In the genomic region with DNA sequence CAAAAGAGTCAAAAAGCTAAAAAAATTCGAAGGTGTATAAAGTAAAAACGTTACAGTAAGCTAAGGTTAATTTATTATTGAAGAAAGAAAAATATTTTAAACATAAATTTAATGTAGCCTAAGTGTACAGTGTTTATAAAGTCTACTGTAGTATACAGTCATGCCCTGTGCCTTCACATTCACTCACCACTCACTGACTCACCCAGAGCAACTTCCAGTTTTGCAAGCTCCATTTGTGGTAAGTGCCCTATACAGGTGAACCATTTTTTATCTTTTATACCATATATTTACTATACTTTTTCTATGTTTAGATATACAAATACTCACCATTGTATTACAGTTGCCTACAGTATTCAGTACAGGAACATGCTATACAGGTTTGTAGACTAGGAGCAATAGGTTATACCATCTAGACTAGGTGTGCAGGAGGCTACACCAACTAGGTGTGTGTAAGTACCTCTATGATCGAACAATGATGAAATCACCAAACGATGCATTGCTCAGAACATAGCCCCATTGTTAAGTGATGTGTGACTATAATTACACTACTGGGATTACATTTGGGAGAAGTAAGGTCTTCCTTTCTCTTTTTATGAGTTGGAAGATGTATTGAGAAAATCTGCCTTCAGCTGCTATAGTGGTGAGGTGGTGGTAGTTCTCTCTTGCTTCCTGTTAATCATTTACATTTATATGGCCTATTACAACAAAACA, we compare ENCODE assay signal across 9 cellular contexts. TPM values are rescaled to one million over a fixed set of nuclear protein-coding genes. Genes with fewer than 3 reads are reported as not detected.
A peak's percentile ranks its signal among the peaks of the same experiment; 100 is the strongest.
DNase-seq lines count a peak whose midpoint lies in the region; ATAC-seq and TF ChIP-seq lines count a peak whose summit lies in the region.
"Had no signal": no experiment of that assay in that cellular context is flagged by ENCODE, and none has a peak within 500 bp of the region (broad histone marks: within the 10 kb centered on the region; RNA-seq: fewer than 3 reads in every experiment).

No MANE protein-coding gene starts in this region.

- intact Hi-C loops in activated CD8-positive, alpha-beta T cell treated with anti-CD3 and anti-CD28 coated beads for 36 hours (cut with micrococcal nuclease), result no loop called here
- intact Hi-C loops in mucosa of descending colon (cut with DNase I, micrococcal nuclease), result no loop called here

- no peaks in the 10 kb centered on the region for H3K27me3 Mint-ChIP-seq in activated CD8-positive, alpha-beta T cell treated with anti-CD3 and anti-CD28 coated beads for 36 hours
- H3K27me3 Mint-ChIP-seq: progenitor cell of endocrine pancreas had no signal

- peaks cover 63% of the 10 kb centered on the region for H3K4me1 Mint-ChIP-seq in activated CD8-positive, alpha-beta T cell treated with anti-CD3 and anti-CD28 coated beads for 36 hours (ENCODE audit: low read depth)

- peak; percentile 35 for ATAC-seq in activated CD8-positive, alpha-beta T cell treated with anti-CD3 and anti-CD28 coated beads for 36 hours
- ATAC-seq in mucosa of descending colon (peak; percentile 85), GM19395 (IDR thresholded peaks at IDR 0.05; ENCODE audit: unreplicated experiment) (no peak)

- peak overlapping the region; percentile 95 for H3K27ac ChIP-seq in KOPT-K1 (ENCODE audit: low read depth, low read length, poor library complexity, severe bottlenecking)

- peaks cover 20% of the 10 kb centered on the region for H3K4me1 ChIP-seq in mucosa of descending colon (ENCODE audit: low read depth)

- DNase-seq in DMS53 (lab: John Stamatoyannopoulos, UW) (peak; percentile 65), mucosa of descending colon (no peak), NCI-H2171 treated with DMSO at 0.1 percent for 48 hours (lab: John Stamatoyannopoulos, UW) (no peak), NCI-H1694 (lab: John Stamatoyannopoulos, UW) (no peak)
- DNase-seq in activated CD8-positive, alpha-beta T cell treated with anti-CD3 and anti-CD28 coated beads for 36 hours, result peak; percentile 43
- DNase-seq: SHP77 treated with DMSO at 0.1 percent for 48 hours had no signal

- H3K9me3 Mint-ChIP-seq in activated CD8-positive, alpha-beta T cell treated with anti-CD3 and anti-CD28 coated beads for 36 hours, result no peaks in the 10 kb centered on the region

- H3K36me3 ChIP-seq in KOPT-K1 (ENCODE audit: insufficient read depth, low read length) (no peaks in the 10 kb centered on the region), mucosa of descending colon (ENCODE audit: low read depth) (no peaks in the 10 kb centered on the region)

- no peak for TF ChIP-seq CTCF in activated CD8-positive, alpha-beta T cell treated with anti-CD3 and anti-CD28 coated beads for 36 hours (IDR thresholded peaks at IDR 0.05)
- TF ChIP-seq CTCF in mucosa of descending colon (IDR thresholded peaks at IDR 0.05), result no peak

- POLR2A ChIA-PET in activated CD8-positive, alpha-beta T cell treated with anti-CD3 and anti-CD28 coated beads for 36 hours (lab: Charles Lee), result interaction anchor here (0.6 to 9.5 kb wide), 5 partner anchors 17 to 89 kb away, joined by 3 to 127 read pairs (median 12); a partner anchor contains a TSS

- CTCF ChIA-PET in activated CD8-positive, alpha-beta T cell treated with anti-CD3 and anti-CD28 coated beads for 36 hours (lab: Charles Lee), result interaction anchor here (0.7 to 2.8 kb wide), 3 partner anchors 56 to 437 kb away, joined by 3 to 13 read pairs (median 6); no protein-coding TSS in a partner anchor

- no peak overlapping the region for H3K4me3 ChIP-seq in mucosa of descending colon

- no peaks in the 10 kb centered on the region for H3K36me3 Mint-ChIP-seq in activated CD8-positive, alpha-beta T cell treated with anti-CD3 and anti-CD28 coated beads for 36 hours (ENCODE audit: low read depth)

- H3K27ac Mint-ChIP-seq in activated CD8-positive, alpha-beta T cell treated with anti-CD3 and anti-CD28 coated beads for 36 hours, result peak overlapping the region; percentile 72
- H3K27ac Mint-ChIP-seq: progenitor cell of endocrine pancreas had no signal

- H3K4me3 Mint-ChIP-seq in activated CD8-positive, alpha-beta T cell treated with anti-CD3 and anti-CD28 coated beads for 36 hours, result no peak overlapping the region

- H3K9me3 ChIP-seq in KOPT-K1 (ENCODE audit: insufficient read depth, low read length, poor library complexity, severe bottlenecking), result no peaks in the 10 kb centered on the region
- H3K9me3 ChIP-seq in mucosa of descending colon, result no peaks in the 10 kb centered on the region

RNA-seq across cellular contexts. Expression of a gene that starts 27.2 kb away (rescaled TPM):
- 1,000 to 10,000 TPM; 5,169 to 5,393 TPM for total RNA-seq in activated CD8-positive, alpha-beta T cell treated with anti-CD3 and anti-CD28 coated beads for 36 hours
- total RNA-seq in mucosa of descending colon, result 1,000 to 10,000 TPM; 2,288 to 5,392 (median 5,014) TPM

RNA-seq across cellular contexts. Expression of a gene that starts 42.3 kb away (rescaled TPM):
- not detected for total RNA-seq in activated CD8-positive, alpha-beta T cell treated with anti-CD3 and anti-CD28 coated beads for 36 hours
- under 1 TPM in 1 of 3 donors, not detected in 2; 0.13 TPM for total RNA-seq in mucosa of descending colon
- total RNA-seq: progenitor cell of endocrine pancreas had no signal

Comparison
In these comparisons a context has a peak if more than half of its experiments do, and no peak if none do; other contexts are left out.
1. DNase-seq: peak in DMS53 (single experiment) and activated CD8-positive, alpha-beta T cell treated with anti-CD3 and anti-CD28 coated beads for 36 hours (single experiment); none in mucosa of descending colon (0 of 3), NCI-H2171 treated with DMSO at 0.1 percent for 48 hours (single experiment) and NCI-H1694 (single experiment).